Comparison of ENCODE assay signal across 12 cellular contexts in the genomic region with DNA sequence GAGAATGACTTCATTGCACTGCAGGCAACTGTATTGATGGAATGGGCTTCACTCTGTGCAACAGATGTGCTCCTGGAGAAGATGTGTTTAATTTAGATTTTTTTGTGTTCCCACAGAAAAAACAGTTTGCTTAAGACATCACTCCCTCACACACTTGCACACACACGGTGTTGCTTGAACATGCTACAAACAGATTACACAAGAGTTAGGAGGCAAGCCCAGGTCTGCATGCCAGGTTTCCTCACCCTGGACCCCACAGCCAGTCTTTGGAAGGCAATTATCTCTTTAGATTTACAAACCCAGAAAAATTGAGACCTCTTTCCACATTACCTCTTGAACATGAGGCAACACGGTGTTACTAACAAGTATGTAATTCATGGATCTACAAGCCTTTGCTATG.
"Had no signal": no experiment of that assay in that cellular context is flagged by ENCODE, and none has a peak within 500 bp of the region (broad histone marks: within the 10 kb centered on the region; RNA-seq: fewer than 3 reads in every experiment).

No MANE protein-coding gene starts in this region.

- H3K27me3 ChIP-seq: ascending aorta, testis had no signal

- H3K36me3 Mint-ChIP-seq: activated CD8-positive, alpha-beta memory T cell treated with anti-CD3 and anti-CD28 coated beads, Interleukin-2, amount 10 ng/mL, durations not matched to agents 7 days and 5 days; naive thymus-derived CD4-positive, alpha-beta T cell had no signal

- H3K9me3 Mint-ChIP-seq: activated T-cell treated with anti-CD3 and anti-CD28 coated beads, Interleukin-2, amount 50 U/mL, for 4 hours; naive thymus-derived CD4-positive, alpha-beta T cell; stimulated activated naive CD8-positive, alpha-beta T cell treated with anti-CD3 and anti-CD28 coated beads, Interleukin-15, amount 100 ng/mL, for 72 hours had no signal

- H3K4me3 Mint-ChIP-seq: activated CD8-positive, alpha-beta memory T cell treated with anti-CD3 and anti-CD28 coated beads, Interleukin-2, amount 10 ng/mL, durations not matched to agents 7 days and 5 days; activated T-cell treated with anti-CD3 and anti-CD28 coated beads, Interleukin-2, amount 50 U/mL, for 4 hours; naive thymus-derived CD4-positive, alpha-beta T cell; stimulated activated naive CD8-positive, alpha-beta T cell treated with anti-CD3 and anti-CD28 coated beads, Interleukin-15, amount 100 ng/mL, for 72 hours; T-helper 17 cell had no signal

- H3K4me3 ChIP-seq: ascending aorta, lung, testis had no signal

- H3K27ac Mint-ChIP-seq: activated CD8-positive, alpha-beta memory T cell treated with anti-CD3 and anti-CD28 coated beads, Interleukin-2, amount 10 ng/mL, durations not matched to agents 7 days and 5 days; naive thymus-derived CD4-positive, alpha-beta T cell; stimulated activated naive CD8-positive, alpha-beta T cell treated with anti-CD3 and anti-CD28 coated beads, Interleukin-15, amount 100 ng/mL, for 72 hours; T-helper 17 cell had no signal

- H3K4me1 Mint-ChIP-seq: activated CD8-positive, alpha-beta memory T cell treated with anti-CD3 and anti-CD28 coated beads, Interleukin-2, amount 10 ng/mL, durations not matched to agents 7 days and 5 days; naive thymus-derived CD4-positive, alpha-beta T cell; stimulated activated naive CD8-positive, alpha-beta T cell treated with anti-CD3 and anti-CD28 coated beads, Interleukin-15, amount 100 ng/mL, for 72 hours; T-helper 17 cell had no signal

- H3K36me3 ChIP-seq: ascending aorta had no signal

- H3K27ac ChIP-seq: ascending aorta, testis had no signal

- ATAC-seq: activated CD8-positive, alpha-beta memory T cell treated with anti-CD3 and anti-CD28 coated beads, Interleukin-2, amount 10 ng/mL, durations not matched to agents 7 days and 5 days; activated T-cell treated with anti-CD3 and anti-CD28 coated beads, Interleukin-2, amount 50 U/mL, for 4 hours; naive thymus-derived CD4-positive, alpha-beta T cell; T-helper 17 cell had no signal

- H3K9me3 ChIP-seq: ascending aorta, testis had no signal

- DNase-seq: activated CD4-positive, alpha-beta T cell treated with anti-CD3 and anti-CD28 coated beads, Interleukin-2, amount 50 U/mL, for 4 hours; activated CD8-positive, alpha-beta memory T cell treated with anti-CD3 and anti-CD28 coated beads, Interleukin-2, amount 10 ng/mL, durations not matched to agents 7 days and 5 days; activated T-cell treated with anti-CD3 and anti-CD28 coated beads, Interleukin-2, amount 50 U/mL, for 4 hours; hippocampal formation; naive thymus-derived CD4-positive, alpha-beta T cell; nucleus accumbens; stimulated activated CD4-positive, alpha-beta T cell treated with anti-CD3 and anti-CD28 coated beads, Interleukin-4, amount 100 ng/mL, for 1 hour; stimulated activated naive CD8-positive, alpha-beta T cell treated with anti-CD3 and anti-CD28 coated beads, Interleukin-15, amount 100 ng/mL, for 72 hours; T-helper 17 cell; testis had no signal
